ENCODE assay signal across 1 cellular context in genomic region chr16:13996778-13997288, GRCh38.
TF ChIP-seq lines count a peak whose summit lies in the region.

No MANE protein-coding gene starts in this region.

TF ChIP-seq in GM23338, 12 proteins besides CTCF, POLR2A, EP300 and RAD21 (continued from another document):
- TF ChIP-seq REST (IDR thresholded peaks at IDR 0.05; ENCODE audit: unreplicated experiment) (no peak), ETS1 (IDR thresholded peaks at IDR 0.05) (no peak), ZNF114 (CRISPR knock-in tag; IDR thresholded peaks at IDR 0.05) (no peak), POLR2AphosphoS5 (IDR thresholded peaks at IDR 0.05; ENCODE audit: low read depth) (no peak)
